Comparison of ENCODE assay signal across 2 cellular contexts in the genomic region with DNA sequence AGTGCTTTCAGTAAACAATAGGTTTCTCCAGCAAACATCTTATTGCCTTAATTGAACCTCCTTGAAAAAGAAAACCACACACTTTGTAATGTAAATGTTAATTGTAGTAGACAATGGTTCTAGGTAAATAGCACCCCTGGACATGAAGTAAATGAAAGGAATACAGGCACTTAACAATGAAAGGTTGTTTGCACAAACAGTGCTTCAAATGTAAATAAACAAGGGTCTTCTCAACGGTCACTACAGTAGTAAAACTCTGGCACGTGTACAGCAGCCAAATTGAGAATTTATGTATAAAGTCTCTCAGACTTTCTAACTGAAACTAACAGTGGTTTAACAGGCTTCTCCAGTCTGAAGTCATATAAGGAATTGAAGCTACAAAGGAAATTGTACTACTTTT.
A peak's percentile ranks its signal among the peaks of the same experiment; 100 is the strongest.
TF ChIP-seq lines count a peak whose summit lies in the region.

No MANE protein-coding gene starts in this region.

TF ChIP-seq in GM23338, 12 proteins besides CTCF, POLR2A, EP300 and RAD21 (continued from another document):
- TF ChIP-seq, protein P1, sequence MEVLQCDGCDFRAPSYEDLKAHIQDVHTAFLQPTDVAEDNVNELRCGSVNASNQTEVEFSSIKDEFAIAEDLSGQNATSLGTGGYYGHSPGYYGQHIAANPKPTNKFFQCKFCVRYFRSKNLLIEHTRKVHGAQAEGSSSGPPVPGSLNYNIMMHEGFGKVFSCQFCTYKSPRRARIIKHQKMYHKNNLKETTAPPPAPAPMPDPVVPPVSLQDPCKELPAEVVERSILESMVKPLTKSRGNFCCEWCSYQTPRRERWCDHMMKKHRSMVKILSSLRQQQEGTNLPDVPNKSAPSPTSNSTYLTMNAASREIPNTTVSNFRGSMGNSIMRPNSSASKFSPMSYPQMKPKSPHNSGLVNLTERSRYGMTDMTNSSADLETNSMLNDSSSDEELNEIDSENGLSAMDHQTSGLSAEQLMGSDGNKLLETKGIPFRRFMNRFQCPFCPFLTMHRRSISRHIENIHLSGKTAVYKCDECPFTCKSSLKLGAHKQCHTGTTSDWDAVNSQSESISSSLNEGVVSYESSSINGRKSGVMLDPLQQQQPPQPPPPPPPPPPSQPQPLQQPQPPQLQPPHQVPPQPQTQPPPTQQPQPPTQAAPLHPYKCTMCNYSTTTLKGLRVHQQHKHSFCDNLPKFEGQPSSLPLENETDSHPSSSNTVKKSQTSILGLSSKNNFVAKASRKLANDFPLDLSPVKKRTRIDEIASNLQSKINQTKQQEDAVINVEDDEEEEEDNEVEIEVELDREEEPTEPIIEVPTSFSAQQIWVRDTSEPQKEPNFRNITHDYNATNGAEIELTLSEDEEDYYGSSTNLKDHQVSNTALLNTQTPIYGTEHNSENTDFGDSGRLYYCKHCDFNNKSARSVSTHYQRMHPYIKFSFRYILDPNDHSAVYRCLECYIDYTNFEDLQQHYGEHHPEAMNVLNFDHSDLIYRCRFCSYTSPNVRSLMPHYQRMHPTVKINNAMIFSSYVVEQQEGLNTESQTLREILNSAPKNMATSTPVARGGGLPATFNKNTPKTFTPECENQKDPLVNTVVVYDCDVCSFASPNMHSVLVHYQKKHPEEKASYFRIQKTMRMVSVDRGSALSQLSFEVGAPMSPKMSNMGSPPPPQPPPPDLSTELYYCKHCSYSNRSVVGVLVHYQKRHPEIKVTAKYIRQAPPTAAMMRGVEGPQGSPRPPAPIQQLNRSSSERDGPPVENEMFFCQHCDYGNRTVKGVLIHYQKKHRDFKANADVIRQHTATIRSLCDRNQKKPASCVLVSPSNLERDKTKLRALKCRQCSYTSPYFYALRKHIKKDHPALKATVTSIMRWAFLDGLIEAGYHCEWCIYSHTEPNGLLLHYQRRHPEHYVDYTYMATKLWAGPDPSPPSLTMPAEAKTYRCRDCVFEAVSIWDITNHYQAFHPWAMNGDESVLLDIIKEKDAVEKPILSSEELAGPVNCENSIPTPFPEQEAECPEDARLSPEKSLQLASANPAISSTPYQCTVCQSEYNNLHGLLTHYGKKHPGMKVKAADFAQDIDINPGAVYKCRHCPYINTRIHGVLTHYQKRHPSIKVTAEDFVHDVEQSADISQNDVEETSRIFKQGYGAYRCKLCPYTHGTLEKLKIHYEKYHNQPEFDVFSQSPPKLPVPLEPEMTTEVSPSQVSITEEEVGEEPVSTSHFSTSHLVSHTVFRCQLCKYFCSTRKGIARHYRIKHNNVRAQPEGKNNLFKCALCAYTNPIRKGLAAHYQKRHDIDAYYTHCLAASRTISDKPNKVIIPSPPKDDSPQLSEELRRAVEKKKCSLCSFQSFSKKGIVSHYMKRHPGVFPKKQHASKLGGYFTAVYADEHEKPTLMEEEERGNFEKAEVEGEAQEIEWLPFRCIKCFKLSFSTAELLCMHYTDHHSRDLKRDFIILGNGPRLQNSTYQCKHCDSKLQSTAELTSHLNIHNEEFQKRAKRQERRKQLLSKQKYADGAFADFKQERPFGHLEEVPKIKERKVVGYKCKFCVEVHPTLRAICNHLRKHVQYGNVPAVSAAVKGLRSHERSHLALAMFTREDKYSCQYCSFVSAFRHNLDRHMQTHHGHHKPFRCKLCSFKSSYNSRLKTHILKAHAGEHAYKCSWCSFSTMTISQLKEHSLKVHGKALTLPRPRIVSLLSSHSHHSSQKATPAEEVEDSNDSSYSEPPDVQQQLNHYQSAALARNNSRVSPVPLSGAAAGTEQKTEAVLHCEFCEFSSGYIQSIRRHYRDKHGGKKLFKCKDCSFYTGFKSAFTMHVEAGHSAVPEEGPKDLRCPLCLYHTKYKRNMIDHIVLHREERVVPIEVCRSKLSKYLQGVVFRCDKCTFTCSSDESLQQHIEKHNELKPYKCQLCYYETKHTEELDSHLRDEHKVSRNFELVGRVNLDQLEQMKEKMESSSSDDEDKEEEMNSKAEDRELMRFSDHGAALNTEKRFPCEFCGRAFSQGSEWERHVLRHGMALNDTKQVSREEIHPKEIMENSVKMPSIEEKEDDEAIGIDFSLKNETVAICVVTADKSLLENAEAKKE (CRISPR knock-in tag; IDR thresholded peaks at IDR 0.05): no peak
- no peak for TF ChIP-seq STAT1 (IDR thresholded peaks at IDR 0.05; ENCODE audit: unreplicated experiment)
- no peak for TF ChIP-seq EZH2phosphoT487 (IDR thresholded peaks at IDR 0.05; ENCODE audit: unreplicated experiment)
- no peak for TF ChIP-seq ZNF114 (CRISPR knock-in tag; IDR thresholded peaks at IDR 0.05)
- TF ChIP-seq JUNB (IDR thresholded peaks at IDR 0.05; ENCODE audit: unreplicated experiment): no peak
- TF ChIP-seq REST (IDR thresholded peaks at IDR 0.05; ENCODE audit: unreplicated experiment): no peak
- TF ChIP-seq POLR2AphosphoS5 (IDR thresholded peaks at IDR 0.05; ENCODE audit: low read depth): 0 out of 2 replicates have a peak, but pooled peaks have one; percentile 31
- TF ChIP-seq CREB1 (CRISPR knock-in tag; IDR thresholded peaks at IDR 0.05; ENCODE audit: low read depth): peak; percentile 49; the same call in 1 of the 2 replicates
TF ChIP-seq in GM23338: peak in this region for 3.

TF ChIP-seq in WTC11, 78 proteins besides CTCF, POLR2A, EP300 and RAD21 (continued from another document):
- TF ChIP-seq, protein P2, sequence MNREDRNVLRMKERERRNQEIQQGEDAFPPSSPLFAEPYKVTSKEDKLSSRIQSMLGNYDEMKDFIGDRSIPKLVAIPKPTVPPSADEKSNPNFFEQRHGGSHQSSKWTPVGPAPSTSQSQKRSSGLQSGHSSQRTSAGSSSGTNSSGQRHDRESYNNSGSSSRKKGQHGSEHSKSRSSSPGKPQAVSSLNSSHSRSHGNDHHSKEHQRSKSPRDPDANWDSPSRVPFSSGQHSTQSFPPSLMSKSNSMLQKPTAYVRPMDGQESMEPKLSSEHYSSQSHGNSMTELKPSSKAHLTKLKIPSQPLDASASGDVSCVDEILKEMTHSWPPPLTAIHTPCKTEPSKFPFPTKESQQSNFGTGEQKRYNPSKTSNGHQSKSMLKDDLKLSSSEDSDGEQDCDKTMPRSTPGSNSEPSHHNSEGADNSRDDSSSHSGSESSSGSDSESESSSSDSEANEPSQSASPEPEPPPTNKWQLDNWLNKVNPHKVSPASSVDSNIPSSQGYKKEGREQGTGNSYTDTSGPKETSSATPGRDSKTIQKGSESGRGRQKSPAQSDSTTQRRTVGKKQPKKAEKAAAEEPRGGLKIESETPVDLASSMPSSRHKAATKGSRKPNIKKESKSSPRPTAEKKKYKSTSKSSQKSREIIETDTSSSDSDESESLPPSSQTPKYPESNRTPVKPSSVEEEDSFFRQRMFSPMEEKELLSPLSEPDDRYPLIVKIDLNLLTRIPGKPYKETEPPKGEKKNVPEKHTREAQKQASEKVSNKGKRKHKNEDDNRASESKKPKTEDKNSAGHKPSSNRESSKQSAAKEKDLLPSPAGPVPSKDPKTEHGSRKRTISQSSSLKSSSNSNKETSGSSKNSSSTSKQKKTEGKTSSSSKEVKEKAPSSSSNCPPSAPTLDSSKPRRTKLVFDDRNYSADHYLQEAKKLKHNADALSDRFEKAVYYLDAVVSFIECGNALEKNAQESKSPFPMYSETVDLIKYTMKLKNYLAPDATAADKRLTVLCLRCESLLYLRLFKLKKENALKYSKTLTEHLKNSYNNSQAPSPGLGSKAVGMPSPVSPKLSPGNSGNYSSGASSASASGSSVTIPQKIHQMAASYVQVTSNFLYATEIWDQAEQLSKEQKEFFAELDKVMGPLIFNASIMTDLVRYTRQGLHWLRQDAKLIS (CRISPR knock-in tag; IDR thresholded peaks at IDR 0.05; ENCODE audit: borderline replicate concordance): no peak
- TF ChIP-seq, protein P3, sequence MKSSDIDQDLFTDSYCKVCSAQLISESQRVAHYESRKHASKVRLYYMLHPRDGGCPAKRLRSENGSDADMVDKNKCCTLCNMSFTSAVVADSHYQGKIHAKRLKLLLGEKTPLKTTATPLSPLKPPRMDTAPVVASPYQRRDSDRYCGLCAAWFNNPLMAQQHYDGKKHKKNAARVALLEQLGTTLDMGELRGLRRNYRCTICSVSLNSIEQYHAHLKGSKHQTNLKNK (CRISPR knock-in tag; IDR thresholded peaks at IDR 0.05): peak; percentile 97
- TF ChIP-seq FOXK1 (CRISPR knock-in tag; IDR thresholded peaks at IDR 0.05): peak; percentile 89; the same call in 1 of the 2 replicates
- TF ChIP-seq NR1H2 (CRISPR knock-in tag; IDR thresholded peaks at IDR 0.05): no peak
- TF ChIP-seq SOX15 (CRISPR knock-in tag; IDR thresholded peaks at IDR 0.05): no peak
- TF ChIP-seq OVOL2 (CRISPR knock-in tag; IDR thresholded peaks at IDR 0.05; ENCODE audit: borderline replicate concordance): no peak
- peak; percentile 69; the same call in 1 of the 2 replicates for TF ChIP-seq TEAD1 (CRISPR knock-in tag; IDR thresholded peaks at IDR 0.05)
- TF ChIP-seq FOXP4 (CRISPR knock-in tag; IDR thresholded peaks at IDR 0.05): peak; percentile 98; the same call in 1 of the 2 replicates
- TF ChIP-seq MYBL2 (CRISPR knock-in tag; IDR thresholded peaks at IDR 0.05): no peak
- TF ChIP-seq ZNF396 (CRISPR knock-in tag; IDR thresholded peaks at IDR 0.05; ENCODE audit: borderline replicate concordance): no peak
